ENCODE assay signal across 1 cellular context in the genomic region with DNA sequence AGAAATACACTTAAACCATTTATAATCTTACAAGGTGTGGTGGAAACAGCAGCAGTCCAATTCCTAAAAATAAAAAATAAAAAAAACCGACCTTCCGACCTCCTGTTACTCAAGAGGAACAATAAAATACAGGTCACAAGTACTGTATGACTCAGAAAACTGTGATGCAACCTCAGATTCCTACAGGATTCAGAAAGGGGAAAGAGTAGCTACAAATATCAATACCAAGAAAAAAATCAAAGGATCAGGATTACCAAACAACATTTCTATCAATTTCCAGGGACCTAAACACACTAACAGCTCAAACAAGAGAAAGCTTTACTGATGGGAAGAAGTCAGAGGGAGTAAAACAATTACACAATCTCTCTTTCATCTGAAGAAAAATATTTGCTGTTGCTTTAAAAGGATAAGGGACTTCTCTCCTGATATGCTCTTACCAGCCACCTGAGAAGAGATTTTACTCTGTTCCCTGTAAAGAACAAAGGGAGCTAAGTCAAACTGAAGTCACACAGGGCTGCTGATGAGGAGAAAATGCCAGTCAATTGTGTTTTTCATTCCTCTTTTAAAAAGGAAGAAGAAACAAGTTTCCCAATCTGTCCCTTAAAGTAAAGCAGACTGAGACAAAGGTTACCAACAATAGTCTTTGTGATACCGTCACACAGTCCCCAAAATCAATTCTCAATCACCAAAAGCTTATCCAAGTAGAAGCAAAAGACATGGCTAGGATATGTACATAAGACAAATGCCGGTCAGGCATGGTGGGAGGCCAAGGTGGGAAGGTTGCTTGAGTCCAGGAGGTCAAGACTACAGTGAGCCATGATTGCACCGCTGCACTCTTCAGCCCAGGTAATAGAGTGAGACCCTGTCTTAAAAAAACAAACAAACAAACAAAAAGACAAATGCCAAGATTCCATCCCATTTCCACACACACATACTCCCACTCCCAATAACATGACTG.
TF ChIP-seq lines count a peak whose summit lies in the region.

No MANE protein-coding gene starts in this region.

TF ChIP-seq in HepG2, 621 proteins besides CTCF, POLR2A, EP300 and RAD21 (continued from another document and continues in another):
- TF ChIP-seq, protein P1, sequence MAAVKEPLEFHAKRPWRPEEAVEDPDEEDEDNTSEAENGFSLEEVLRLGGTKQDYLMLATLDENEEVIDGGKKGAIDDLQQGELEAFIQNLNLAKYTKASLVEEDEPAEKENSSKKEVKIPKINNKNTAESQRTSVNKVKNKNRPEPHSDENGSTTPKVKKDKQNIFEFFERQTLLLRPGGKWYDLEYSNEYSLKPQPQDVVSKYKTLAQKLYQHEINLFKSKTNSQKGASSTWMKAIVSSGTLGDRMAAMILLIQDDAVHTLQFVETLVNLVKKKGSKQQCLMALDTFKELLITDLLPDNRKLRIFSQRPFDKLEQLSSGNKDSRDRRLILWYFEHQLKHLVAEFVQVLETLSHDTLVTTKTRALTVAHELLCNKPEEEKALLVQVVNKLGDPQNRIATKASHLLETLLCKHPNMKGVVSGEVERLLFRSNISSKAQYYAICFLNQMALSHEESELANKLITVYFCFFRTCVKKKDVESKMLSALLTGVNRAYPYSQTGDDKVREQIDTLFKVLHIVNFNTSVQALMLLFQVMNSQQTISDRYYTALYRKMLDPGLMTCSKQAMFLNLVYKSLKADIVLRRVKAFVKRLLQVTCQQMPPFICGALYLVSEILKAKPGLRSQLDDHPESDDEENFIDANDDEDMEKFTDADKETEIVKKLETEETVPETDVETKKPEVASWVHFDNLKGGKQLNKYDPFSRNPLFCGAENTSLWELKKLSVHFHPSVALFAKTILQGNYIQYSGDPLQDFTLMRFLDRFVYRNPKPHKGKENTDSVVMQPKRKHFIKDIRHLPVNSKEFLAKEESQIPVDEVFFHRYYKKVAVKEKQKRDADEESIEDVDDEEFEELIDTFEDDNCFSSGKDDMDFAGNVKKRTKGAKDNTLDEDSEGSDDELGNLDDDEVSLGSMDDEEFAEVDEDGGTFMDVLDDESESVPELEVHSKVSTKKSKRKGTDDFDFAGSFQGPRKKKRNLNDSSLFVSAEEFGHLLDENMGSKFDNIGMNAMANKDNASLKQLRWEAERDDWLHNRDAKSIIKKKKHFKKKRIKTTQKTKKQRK (IDR thresholded peaks at IDR 0.05; ENCODE audit: low read length): no peak
- no peak for TF ChIP-seq MAFG (CRISPR knock-in tag; IDR thresholded peaks at IDR 0.05)
- TF ChIP-seq ARNT (IDR thresholded peaks at IDR 0.05): no peak
- TF ChIP-seq NRL (CRISPR knock-in tag; IDR thresholded peaks at IDR 0.05; ENCODE audit: borderline replicate concordance): no peak
- TF ChIP-seq POLR2AphosphoS5 (IDR thresholded peaks at IDR 0.05; ENCODE audit: low read depth, low read length): no peak
- TF ChIP-seq, protein P2, sequence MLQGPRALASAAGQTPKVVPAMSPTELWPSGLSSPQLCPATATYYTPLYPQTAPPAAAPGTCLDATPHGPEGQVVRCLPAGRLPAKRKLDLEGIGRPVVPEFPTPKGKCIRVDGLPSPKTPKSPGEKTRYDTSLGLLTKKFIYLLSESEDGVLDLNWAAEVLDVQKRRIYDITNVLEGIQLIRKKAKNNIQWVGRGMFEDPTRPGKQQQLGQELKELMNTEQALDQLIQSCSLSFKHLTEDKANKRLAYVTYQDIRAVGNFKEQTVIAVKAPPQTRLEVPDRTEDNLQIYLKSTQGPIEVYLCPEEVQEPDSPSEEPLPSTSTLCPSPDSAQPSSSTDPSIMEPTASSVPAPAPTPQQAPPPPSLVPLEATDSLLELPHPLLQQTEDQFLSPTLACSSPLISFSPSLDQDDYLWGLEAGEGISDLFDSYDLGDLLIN (CRISPR knock-in tag; IDR thresholded peaks at IDR 0.05; ENCODE audit: borderline replicate concordance): no peak
- TF ChIP-seq ZNF12 (CRISPR knock-in tag; IDR thresholded peaks at IDR 0.05): peak; percentile 32
- TF ChIP-seq, protein P3, sequence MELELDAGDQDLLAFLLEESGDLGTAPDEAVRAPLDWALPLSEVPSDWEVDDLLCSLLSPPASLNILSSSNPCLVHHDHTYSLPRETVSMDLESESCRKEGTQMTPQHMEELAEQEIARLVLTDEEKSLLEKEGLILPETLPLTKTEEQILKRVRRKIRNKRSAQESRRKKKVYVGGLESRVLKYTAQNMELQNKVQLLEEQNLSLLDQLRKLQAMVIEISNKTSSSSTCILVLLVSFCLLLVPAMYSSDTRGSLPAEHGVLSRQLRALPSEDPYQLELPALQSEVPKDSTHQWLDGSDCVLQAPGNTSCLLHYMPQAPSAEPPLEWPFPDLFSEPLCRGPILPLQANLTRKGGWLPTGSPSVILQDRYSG (CRISPR knock-in tag; IDR thresholded peaks at IDR 0.05): no peak
- TF ChIP-seq, protein P4, sequence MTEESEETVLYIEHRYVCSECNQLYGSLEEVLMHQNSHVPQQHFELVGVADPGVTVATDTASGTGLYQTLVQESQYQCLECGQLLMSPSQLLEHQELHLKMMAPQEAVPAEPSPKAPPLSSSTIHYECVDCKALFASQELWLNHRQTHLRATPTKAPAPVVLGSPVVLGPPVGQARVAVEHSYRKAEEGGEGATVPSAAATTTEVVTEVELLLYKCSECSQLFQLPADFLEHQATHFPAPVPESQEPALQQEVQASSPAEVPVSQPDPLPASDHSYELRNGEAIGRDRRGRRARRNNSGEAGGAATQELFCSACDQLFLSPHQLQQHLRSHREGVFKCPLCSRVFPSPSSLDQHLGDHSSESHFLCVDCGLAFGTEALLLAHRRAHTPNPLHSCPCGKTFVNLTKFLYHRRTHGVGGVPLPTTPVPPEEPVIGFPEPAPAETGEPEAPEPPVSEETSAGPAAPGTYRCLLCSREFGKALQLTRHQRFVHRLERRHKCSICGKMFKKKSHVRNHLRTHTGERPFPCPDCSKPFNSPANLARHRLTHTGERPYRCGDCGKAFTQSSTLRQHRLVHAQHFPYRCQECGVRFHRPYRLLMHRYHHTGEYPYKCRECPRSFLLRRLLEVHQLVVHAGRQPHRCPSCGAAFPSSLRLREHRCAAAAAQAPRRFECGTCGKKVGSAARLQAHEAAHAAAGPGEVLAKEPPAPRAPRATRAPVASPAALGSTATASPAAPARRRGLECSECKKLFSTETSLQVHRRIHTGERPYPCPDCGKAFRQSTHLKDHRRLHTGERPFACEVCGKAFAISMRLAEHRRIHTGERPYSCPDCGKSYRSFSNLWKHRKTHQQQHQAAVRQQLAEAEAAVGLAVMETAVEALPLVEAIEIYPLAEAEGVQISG (CRISPR knock-in tag; IDR thresholded peaks at IDR 0.05): no peak
- TF ChIP-seq ZNF850 (CRISPR knock-in tag; conservative IDR thresholded peaks at IDR 0.05): no peak
- no peak for TF ChIP-seq NFIB (CRISPR knock-in tag; IDR thresholded peaks at IDR 0.05; ENCODE audit: borderline replicate concordance)
- TF ChIP-seq ZNF260 (CRISPR knock-in tag; IDR thresholded peaks at IDR 0.05; ENCODE audit: borderline replicate concordance, low read depth): no peak
- TF ChIP-seq ZNF33A (CRISPR knock-in tag; IDR thresholded peaks at IDR 0.05; ENCODE audit: borderline replicate concordance): no peak
- TF ChIP-seq, protein P5, sequence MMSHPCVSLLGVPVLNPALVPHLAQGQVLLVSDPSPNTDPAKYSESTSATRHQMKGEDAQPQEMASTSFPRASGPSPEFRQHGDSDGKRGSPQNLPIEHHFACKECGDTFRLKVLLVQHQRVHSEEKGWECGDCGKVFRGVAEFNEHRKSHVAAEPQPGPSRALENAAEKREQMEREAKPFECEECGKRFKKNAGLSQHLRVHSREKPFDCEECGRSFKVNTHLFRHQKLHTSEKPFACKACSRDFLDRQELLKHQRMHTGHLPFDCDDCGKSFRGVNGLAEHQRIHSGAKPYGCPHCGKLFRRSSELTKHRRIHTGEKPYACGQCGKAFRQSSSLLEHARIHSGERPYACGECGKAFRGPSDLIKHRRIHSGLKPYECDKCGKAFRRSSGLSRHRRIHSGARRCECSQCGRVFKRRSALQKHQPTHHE (CRISPR knock-in tag; IDR thresholded peaks at IDR 0.05; ENCODE audit: borderline replicate concordance): no peak
- no peak for TF ChIP-seq EED (CRISPR knock-in tag; IDR thresholded peaks at IDR 0.05)
- TF ChIP-seq, protein P6, sequence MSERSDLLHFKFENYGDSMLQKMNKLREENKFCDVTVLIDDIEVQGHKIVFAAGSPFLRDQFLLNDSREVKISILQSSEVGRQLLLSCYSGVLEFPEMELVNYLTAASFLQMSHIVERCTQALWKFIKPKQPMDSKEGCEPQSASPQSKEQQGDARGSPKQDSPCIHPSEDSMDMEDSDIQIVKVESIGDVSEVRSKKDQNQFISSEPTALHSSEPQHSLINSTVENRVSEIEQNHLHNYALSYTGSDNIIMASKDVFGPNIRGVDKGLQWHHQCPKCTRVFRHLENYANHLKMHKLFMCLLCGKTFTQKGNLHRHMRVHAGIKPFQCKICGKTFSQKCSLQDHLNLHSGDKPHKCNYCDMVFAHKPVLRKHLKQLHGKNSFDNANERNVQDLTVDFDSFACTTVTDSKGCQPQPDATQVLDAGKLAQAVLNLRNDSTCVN (CRISPR knock-in tag; IDR thresholded peaks at IDR 0.05; ENCODE audit: borderline replicate concordance): no peak
- no peak for TF ChIP-seq CBX1 (IDR thresholded peaks at IDR 0.05; ENCODE audit: low read depth)
- TF ChIP-seq, protein P7, sequence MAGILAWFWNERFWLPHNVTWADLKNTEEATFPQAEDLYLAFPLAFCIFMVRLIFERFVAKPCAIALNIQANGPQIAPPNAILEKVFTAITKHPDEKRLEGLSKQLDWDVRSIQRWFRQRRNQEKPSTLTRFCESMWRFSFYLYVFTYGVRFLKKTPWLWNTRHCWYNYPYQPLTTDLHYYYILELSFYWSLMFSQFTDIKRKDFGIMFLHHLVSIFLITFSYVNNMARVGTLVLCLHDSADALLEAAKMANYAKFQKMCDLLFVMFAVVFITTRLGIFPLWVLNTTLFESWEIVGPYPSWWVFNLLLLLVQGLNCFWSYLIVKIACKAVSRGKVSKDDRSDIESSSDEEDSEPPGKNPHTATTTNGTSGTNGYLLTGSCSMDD (CRISPR knock-in tag; IDR thresholded peaks at IDR 0.05): no peak
- TF ChIP-seq XBP1 (CRISPR knock-in tag; IDR thresholded peaks at IDR 0.05): 0 out of 2 replicates have a peak, but pooled peaks have one; percentile 28
- TF ChIP-seq RCOR2 (CRISPR knock-in tag; IDR thresholded peaks at IDR 0.05): peak; percentile 96; the same call in 1 of the 2 replicates
- no peak for TF ChIP-seq TAF15 (IDR thresholded peaks at IDR 0.05; ENCODE audit: low read depth, low read length, poor library complexity, severe bottlenecking)
- 0 out of 2 replicates have a peak, but pooled peaks have one; percentile 53 for TF ChIP-seq ZNF878 (CRISPR knock-in tag; IDR thresholded peaks at IDR 0.05)
- no peak for TF ChIP-seq ZSCAN21 (CRISPR knock-in tag; IDR thresholded peaks at IDR 0.05; ENCODE audit: borderline replicate concordance)
- no peak for TF ChIP-seq SRSF4 (IDR thresholded peaks at IDR 0.05; ENCODE audit: low read depth, low read length, poor library complexity, severe bottlenecking)
- TF ChIP-seq, protein P8, sequence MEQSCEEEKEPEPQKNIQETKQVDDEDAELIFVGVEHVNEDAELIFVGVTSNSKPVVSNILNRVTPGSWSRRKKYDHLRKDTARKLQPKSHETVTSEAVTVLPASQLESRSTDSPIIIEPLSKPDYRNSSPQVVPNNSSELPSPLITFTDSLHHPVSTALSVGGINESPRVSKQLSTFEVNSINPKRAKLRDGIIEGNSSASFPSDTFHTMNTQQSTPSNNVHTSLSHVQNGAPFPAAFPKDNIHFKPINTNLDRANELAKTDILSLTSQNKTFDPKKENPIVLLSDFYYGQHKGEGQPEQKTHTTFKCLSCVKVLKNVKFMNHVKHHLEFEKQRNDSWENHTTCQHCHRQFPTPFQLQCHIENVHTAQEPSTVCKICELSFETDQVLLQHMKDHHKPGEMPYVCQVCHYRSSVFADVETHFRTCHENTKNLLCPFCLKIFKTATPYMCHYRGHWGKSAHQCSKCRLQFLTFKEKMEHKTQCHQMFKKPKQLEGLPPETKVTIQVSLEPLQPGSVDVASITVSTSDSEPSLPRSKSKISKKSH (CRISPR knock-in tag; IDR thresholded peaks at IDR 0.05; ENCODE audit: borderline replicate concordance): no peak
- no peak; the same call in 1 of the 2 replicates for TF ChIP-seq NAIF1 (CRISPR knock-in tag; IDR thresholded peaks at IDR 0.05; ENCODE audit: borderline replicate concordance)
- TF ChIP-seq ZNF564 (CRISPR knock-in tag; IDR thresholded peaks at IDR 0.05): 0 out of 2 replicates have a peak, but pooled peaks have one; percentile 42
- TF ChIP-seq ZNF160 (CRISPR knock-in tag; IDR thresholded peaks at IDR 0.05): no peak
- no peak for TF ChIP-seq ZNF333 (CRISPR knock-in tag; IDR thresholded peaks at IDR 0.05; ENCODE audit: borderline replicate concordance)
- no peak for TF ChIP-seq ZFP36L2 (CRISPR knock-in tag; IDR thresholded peaks at IDR 0.05)
- no peak for TF ChIP-seq ZFP41 (CRISPR knock-in tag; IDR thresholded peaks at IDR 0.05; ENCODE audit: borderline replicate concordance)
- TF ChIP-seq RBM22 (optimal IDR thresholded peaks at IDR 0.05; ENCODE audit: low read length): no peak
- TF ChIP-seq, protein P9, sequence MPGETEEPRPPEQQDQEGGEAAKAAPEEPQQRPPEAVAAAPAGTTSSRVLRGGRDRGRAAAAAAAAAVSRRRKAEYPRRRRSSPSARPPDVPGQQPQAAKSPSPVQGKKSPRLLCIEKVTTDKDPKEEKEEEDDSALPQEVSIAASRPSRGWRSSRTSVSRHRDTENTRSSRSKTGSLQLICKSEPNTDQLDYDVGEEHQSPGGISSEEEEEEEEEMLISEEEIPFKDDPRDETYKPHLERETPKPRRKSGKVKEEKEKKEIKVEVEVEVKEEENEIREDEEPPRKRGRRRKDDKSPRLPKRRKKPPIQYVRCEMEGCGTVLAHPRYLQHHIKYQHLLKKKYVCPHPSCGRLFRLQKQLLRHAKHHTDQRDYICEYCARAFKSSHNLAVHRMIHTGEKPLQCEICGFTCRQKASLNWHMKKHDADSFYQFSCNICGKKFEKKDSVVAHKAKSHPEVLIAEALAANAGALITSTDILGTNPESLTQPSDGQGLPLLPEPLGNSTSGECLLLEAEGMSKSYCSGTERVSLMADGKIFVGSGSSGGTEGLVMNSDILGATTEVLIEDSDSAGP (CRISPR knock-in tag; IDR thresholded peaks at IDR 0.05; ENCODE audit: borderline replicate concordance): no peak; the same call in 1 of the 2 replicates
- TF ChIP-seq, protein P10, sequence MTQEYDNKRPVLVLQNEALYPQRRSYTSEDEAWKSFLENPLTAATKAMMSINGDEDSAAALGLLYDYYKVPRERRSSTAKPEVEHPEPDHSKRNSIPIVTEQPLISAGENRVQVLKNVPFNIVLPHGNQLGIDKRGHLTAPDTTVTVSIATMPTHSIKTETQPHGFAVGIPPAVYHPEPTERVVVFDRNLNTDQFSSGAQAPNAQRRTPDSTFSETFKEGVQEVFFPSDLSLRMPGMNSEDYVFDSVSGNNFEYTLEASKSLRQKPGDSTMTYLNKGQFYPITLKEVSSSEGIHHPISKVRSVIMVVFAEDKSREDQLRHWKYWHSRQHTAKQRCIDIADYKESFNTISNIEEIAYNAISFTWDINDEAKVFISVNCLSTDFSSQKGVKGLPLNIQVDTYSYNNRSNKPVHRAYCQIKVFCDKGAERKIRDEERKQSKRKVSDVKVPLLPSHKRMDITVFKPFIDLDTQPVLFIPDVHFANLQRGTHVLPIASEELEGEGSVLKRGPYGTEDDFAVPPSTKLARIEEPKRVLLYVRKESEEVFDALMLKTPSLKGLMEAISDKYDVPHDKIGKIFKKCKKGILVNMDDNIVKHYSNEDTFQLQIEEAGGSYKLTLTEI (CRISPR knock-in tag; conservative IDR thresholded peaks at IDR 0.05): no peak
- TF ChIP-seq ZNF33B (CRISPR knock-in tag; IDR thresholded peaks at IDR 0.05): no peak; the same call in 1 of the 2 replicates
- TF ChIP-seq ZNF207 (IDR thresholded peaks at IDR 0.05; ENCODE audit: borderline replicate concordance): no peak
- TF ChIP-seq ZSCAN25 (CRISPR knock-in tag; IDR thresholded peaks at IDR 0.05): peak; percentile 50; the same call in 1 of the 2 replicates
